Comparison of ENCODE assay signal across 8 cellular contexts in the genomic region with DNA sequence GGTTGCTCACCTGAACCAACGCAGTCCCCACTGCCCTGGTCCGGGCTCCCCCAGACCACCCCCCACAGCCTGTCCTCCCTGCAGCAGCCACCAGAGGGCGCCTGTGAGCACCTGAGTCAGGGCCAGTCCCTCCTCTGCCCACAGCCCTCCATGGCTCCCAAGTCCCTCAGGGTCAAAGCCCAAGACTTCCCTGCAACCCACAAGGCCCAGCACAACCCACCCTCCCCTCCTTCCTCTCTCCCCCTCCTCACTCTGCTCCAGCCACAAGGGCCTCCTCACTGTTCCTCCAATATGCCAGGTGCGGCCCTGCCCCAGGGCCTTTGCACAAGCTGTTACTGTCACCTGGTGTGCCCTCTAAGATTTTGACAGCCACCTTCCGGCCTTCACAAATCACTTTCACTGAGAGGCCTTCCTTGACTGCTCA. TPM values are rescaled to one million over a fixed set of nuclear protein-coding genes. Genes with fewer than 3 reads are reported as not detected.
A peak's percentile ranks its signal among the peaks of the same experiment; 100 is the strongest.
DNase-seq lines count a peak whose midpoint lies in the region; ATAC-seq and TF ChIP-seq lines count a peak whose summit lies in the region.

No MANE protein-coding gene starts in this region.

- H3K27ac Mint-ChIP-seq in HFFc6: no peak overlapping the region

- intact Hi-C loops in gastrocnemius medialis (cut with DNase I; ENCODE audit: low total_unique reads): loop anchor here (2.0 kb wide), 1 partner anchor 16 kb away; no protein-coding TSS in a partner anchor

- H3K27ac ChIP-seq in effector memory CD4-positive, alpha-beta T cell (ENCODE audit: insufficient read depth, low read length, poor library complexity, severe bottlenecking): no peak overlapping the region
- H3K27ac ChIP-seq in gastrocnemius medialis: no peak overlapping the region

- H3K9me3 ChIP-seq in effector memory CD4-positive, alpha-beta T cell (ENCODE audit: control insufficient read depth, low read length): no peaks in the 10 kb centered on the region
- no peaks in the 10 kb centered on the region for H3K9me3 ChIP-seq in gastrocnemius medialis

- H3K4me3 ChIP-seq in effector memory CD4-positive, alpha-beta T cell (ENCODE audit: insufficient read depth, low read depth, low read length, poor library complexity, severe bottlenecking): no peak overlapping the region
- H3K4me3 ChIP-seq in gastrocnemius medialis: no peak overlapping the region

- peaks cover 12% of the 10 kb centered on the region for H3K4me1 ChIP-seq in effector memory CD4-positive, alpha-beta T cell (ENCODE audit: control insufficient read depth, insufficient read depth, low read length, poor library complexity, severe bottlenecking)
- no peaks in the 10 kb centered on the region for H3K4me1 ChIP-seq in gastrocnemius medialis

- DNase-seq in HFFc6: no peak
- peak; percentile 68 for DNase-seq in activated CD4-positive, alpha-beta T cell treated with anti-CD3 and anti-CD28 coated beads, Interleukin-2, amount 50 U/mL, for 1 hour
- DNase-seq in effector memory CD4-positive, alpha-beta T cell: peak; percentile 40 to 63 (median 52)
- no peak for DNase-seq in gastrocnemius medialis
- no peak for DNase-seq in GF-D8 (lab: John Stamatoyannopoulos, UW)
- DNase-seq in SHP77 treated with DMSO at 0.1 percent for 48 hours (lab: John Stamatoyannopoulos, UW): no peak

- no peak for ATAC-seq in gastrocnemius medialis
- no peak for ATAC-seq in GM18907 (IDR thresholded peaks at IDR 0.05; ENCODE audit: unreplicated experiment)
- no peak for ATAC-seq in HG03039 (IDR thresholded peaks at IDR 0.05; ENCODE audit: unreplicated experiment)

- in situ Hi-C loops in gastrocnemius medialis (cut with MboI; ENCODE audit: low sequenced_read_pairs in 4 of 4): no loop called here

- no peaks in the 10 kb centered on the region for H3K27me3 ChIP-seq in effector memory CD4-positive, alpha-beta T cell (replicated peaks; ENCODE audit: control insufficient read depth, insufficient read depth, low read length, poor library complexity, severe bottlenecking)
- H3K27me3 ChIP-seq in gastrocnemius medialis: peaks cover 4 to 13% (median 6%) of the 10 kb centered on the region in 3 donors

- H3K36me3 Mint-ChIP-seq in HFFc6 (ENCODE audit: low read depth): no peaks in the 10 kb centered on the region

- H3K36me3 ChIP-seq in effector memory CD4-positive, alpha-beta T cell (ENCODE audit: control insufficient read depth, insufficient read depth, low read length): no peaks in the 10 kb centered on the region
- no peaks in the 10 kb centered on the region for H3K36me3 ChIP-seq in gastrocnemius medialis

- peak; percentile 86 for TF ChIP-seq CTCF in HFFc6 (IDR thresholded peaks at IDR 0.05)
- TF ChIP-seq CTCF in gastrocnemius medialis (IDR thresholded peaks at IDR 0.05 in 4 of 5, conservative IDR thresholded peaks at IDR 0.05 in 1 of 5): peak; percentile 24 to 62 (median 60)

- H3K9me3 Mint-ChIP-seq in HFFc6: no peaks in the 10 kb centered on the region

- TF ChIP-seq POLR2A in gastrocnemius medialis (IDR thresholded peaks at IDR 0.05): no peak

- H3K4me1 Mint-ChIP-seq in HFFc6 (ENCODE audit: low read depth): peaks cover 15% of the 10 kb centered on the region

- H3K27me3 Mint-ChIP-seq in HFFc6 (ENCODE audit: insufficient read depth): no peaks in the 10 kb centered on the region; the same call in 1 of the 2 replicates

- H3K4me3 Mint-ChIP-seq in HFFc6: no peak overlapping the region

RNA-seq across cellular contexts. Expression of gene GNA15, which starts 10.9 kb away (rescaled TPM):
- total RNA-seq in HFFc6 (2021; fragmentation: NEBNext Ultra II Directional; extraction: Animal tissue kit (Norgen Biotek cat#: 25700)): not detected
- total RNA-seq in gastrocnemius medialis: 1 to 10 TPM in 1 of 4 donors, under 1 TPM in 3; 0.51 to 1.2 (median 0.81) TPM

RNA-seq across cellular contexts. Expression of gene S1PR4, which starts 31.9 kb away (rescaled TPM):
- total RNA-seq in HFFc6 (2021; fragmentation: NEBNext Ultra II Directional; extraction: Animal tissue kit (Norgen Biotek cat#: 25700)): not detected
- 1 to 10 TPM in 2 of 4 donors, under 1 TPM in 2; 0.87 to 3.4 (median 0.97) TPM for total RNA-seq in gastrocnemius medialis

RNA-seq across cellular contexts. Expression of gene NCLN, which starts 39.0 kb away (rescaled TPM):
- 100 to 1,000 TPM in 4 of 6 experiments, 10 to 100 TPM in 2; 98.1 to 130 (median 106) TPM for total RNA-seq in HFFc6 (2021; fragmentation: NEBNext Ultra II Directional; extraction: Animal tissue kit (Norgen Biotek cat#: 25700))
- total RNA-seq in gastrocnemius medialis: 10 to 100 TPM; 18.2 to 54.4 (median 43.1) TPM

RNA-seq across cellular contexts. Expression of gene GNA11, which starts 52.5 kb away (rescaled TPM):
- total RNA-seq in HFFc6 (2021; fragmentation: NEBNext Ultra II Directional; extraction: Animal tissue kit (Norgen Biotek cat#: 25700)): 10 to 100 TPM; 72.0 to 86.0 (median 77.6) TPM
- total RNA-seq in gastrocnemius medialis: 10 to 100 TPM; 38.3 to 72.5 (median 68.5) TPM

Comparison
In these comparisons a context has a peak if more than half of its experiments do, and no peak if none do; other contexts are left out.
1. DNase-seq: peak in activated CD4-positive, alpha-beta T cell treated with anti-CD3 and anti-CD28 coated beads, Interleukin-2, amount 50 U/mL, for 1 hour (single experiment) and effector memory CD4-positive, alpha-beta T cell (3 of 3); none in HFFc6 (single experiment), gastrocnemius medialis (0 of 2), GF-D8 (single experiment) and SHP77 treated with DMSO at 0.1 percent for 48 hours (single experiment).